In the genomic region with DNA sequence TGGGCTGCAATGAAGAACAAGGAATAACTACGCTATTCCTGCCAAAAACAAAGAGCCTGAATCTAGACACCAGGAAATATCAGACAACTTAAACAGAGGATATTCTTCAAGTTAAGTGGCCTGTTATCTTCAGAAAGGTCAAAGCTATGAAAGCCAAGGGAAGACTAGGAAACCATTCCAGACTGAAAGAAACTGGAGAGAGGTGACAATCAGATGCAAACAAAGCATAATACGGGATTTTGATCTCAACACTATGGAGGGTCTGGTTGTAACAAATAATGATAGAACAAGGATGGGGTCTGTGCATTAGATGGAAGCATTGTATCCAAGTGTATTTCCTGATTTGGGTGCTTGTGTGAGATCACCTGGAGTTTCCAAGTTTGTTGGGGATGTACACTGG, we compare ENCODE assay signal across 3 cellular contexts.
TF ChIP-seq lines count a peak whose summit lies in the region.

No MANE protein-coding gene starts in this region.

TF ChIP-seq in SK-N-SH, 30 proteins besides CTCF, POLR2A, EP300 and RAD21 (continued from another document):
- TF ChIP-seq MXI1 (IDR thresholded peaks at IDR 0.05; ENCODE audit: low read depth, low read length) (no peak), POLR2AphosphoS5 (IDR thresholded peaks at IDR 0.05; ENCODE audit: low read depth, low read length) (no peak), FOXJ3 (CRISPR knock-in tag; IDR thresholded peaks at IDR 0.05) (no peak), TAF1 (IDR thresholded peaks at IDR 0.05; ENCODE audit: borderline replicate concordance, low read depth, low read length) (no peak)
- TF ChIP-seq, protein P1, sequence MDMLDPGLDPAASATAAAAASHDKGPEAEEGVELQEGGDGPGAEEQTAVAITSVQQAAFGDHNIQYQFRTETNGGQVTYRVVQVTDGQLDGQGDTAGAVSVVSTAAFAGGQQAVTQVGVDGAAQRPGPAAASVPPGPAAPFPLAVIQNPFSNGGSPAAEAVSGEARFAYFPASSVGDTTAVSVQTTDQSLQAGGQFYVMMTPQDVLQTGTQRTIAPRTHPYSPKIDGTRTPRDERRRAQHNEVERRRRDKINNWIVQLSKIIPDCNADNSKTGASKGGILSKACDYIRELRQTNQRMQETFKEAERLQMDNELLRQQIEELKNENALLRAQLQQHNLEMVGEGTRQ (IDR thresholded peaks at IDR 0.05; ENCODE audit: borderline replicate concordance, low read depth, low read length), result no peak

TF ChIP-seq in SK-N-SH treated with all-trans-retinoic acid at 6 μM for 48 hours, 23 proteins besides CTCF, POLR2A, EP300 and RAD21 (continued from another document):
- TF ChIP-seq TOX (CRISPR knock-in tag; IDR thresholded peaks at IDR 0.05; ENCODE audit: borderline replicate concordance) (no peak), BACH2 (CRISPR knock-in tag; IDR thresholded peaks at IDR 0.05; ENCODE audit: borderline replicate concordance) (no peak), ZNF8 (CRISPR knock-in tag; IDR thresholded peaks at IDR 0.05) (no peak), ZNF565 (CRISPR knock-in tag; conservative IDR thresholded peaks at IDR 0.05; ENCODE audit: low read depth) (no peak), ZFP3 (CRISPR knock-in tag; IDR thresholded peaks at IDR 0.05) (no peak), SNAI2 (CRISPR knock-in tag; IDR thresholded peaks at IDR 0.05) (no peak), ARNTL (CRISPR knock-in tag; IDR thresholded peaks at IDR 0.05; ENCODE audit: borderline replicate concordance, low read depth) (no peak), TCF4 (CRISPR knock-in tag; IDR thresholded peaks at IDR 0.05; ENCODE audit: borderline replicate concordance) (no peak), ISL1 (CRISPR knock-in tag; IDR thresholded peaks at IDR 0.05) (no peak), OSR1 (CRISPR knock-in tag; IDR thresholded peaks at IDR 0.05) (no peak), ZFP30 (CRISPR knock-in tag; IDR thresholded peaks at IDR 0.05) (no peak), GLIS3 (CRISPR knock-in tag; IDR thresholded peaks at IDR 0.05) (no peak)
- TF ChIP-seq, protein P2, sequence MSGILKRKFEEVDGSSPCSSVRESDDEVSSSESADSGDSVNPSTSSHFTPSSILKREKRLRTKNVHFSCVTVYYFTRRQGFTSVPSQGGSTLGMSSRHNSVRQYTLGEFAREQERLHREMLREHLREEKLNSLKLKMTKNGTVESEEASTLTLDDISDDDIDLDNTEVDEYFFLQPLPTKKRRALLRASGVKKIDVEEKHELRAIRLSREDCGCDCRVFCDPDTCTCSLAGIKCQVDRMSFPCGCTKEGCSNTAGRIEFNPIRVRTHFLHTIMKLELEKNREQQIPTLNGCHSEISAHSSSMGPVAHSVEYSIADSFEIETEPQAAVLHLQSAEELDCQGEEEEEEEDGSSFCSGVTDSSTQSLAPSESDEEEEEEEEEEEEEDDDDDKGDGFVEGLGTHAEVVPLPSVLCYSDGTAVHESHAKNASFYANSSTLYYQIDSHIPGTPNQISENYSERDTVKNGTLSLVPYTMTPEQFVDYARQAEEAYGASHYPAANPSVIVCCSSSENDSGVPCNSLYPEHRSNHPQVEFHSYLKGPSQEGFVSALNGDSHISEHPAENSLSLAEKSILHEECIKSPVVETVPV (CRISPR knock-in tag; IDR thresholded peaks at IDR 0.05), result no peak
- TF ChIP-seq, protein P3, sequence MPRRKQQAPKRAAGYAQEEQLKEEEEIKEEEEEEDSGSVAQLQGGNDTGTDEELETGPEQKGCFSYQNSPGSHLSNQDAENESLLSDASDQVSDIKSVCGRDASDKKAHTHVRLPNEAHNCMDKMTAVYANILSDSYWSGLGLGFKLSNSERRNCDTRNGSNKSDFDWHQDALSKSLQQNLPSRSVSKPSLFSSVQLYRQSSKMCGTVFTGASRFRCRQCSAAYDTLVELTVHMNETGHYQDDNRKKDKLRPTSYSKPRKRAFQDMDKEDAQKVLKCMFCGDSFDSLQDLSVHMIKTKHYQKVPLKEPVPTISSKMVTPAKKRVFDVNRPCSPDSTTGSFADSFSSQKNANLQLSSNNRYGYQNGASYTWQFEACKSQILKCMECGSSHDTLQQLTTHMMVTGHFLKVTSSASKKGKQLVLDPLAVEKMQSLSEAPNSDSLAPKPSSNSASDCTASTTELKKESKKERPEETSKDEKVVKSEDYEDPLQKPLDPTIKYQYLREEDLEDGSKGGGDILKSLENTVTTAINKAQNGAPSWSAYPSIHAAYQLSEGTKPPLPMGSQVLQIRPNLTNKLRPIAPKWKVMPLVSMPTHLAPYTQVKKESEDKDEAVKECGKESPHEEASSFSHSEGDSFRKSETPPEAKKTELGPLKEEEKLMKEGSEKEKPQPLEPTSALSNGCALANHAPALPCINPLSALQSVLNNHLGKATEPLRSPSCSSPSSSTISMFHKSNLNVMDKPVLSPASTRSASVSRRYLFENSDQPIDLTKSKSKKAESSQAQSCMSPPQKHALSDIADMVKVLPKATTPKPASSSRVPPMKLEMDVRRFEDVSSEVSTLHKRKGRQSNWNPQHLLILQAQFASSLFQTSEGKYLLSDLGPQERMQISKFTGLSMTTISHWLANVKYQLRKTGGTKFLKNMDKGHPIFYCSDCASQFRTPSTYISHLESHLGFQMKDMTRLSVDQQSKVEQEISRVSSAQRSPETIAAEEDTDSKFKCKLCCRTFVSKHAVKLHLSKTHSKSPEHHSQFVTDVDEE (CRISPR knock-in tag; IDR thresholded peaks at IDR 0.05), result no peak
- TF ChIP-seq, protein P4, sequence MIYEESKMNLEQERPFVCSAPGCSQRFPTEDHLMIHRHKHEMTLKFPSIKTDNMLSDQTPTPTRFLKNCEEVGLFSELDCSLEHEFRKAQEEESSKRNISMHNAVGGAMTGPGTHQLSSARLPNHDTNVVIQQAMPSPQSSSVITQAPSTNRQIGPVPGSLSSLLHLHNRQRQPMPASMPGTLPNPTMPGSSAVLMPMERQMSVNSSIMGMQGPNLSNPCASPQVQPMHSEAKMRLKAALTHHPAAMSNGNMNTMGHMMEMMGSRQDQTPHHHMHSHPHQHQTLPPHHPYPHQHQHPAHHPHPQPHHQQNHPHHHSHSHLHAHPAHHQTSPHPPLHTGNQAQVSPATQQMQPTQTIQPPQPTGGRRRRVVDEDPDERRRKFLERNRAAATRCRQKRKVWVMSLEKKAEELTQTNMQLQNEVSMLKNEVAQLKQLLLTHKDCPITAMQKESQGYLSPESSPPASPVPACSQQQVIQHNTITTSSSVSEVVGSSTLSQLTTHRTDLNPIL (CRISPR knock-in tag; IDR thresholded peaks at IDR 0.05; ENCODE audit: low read depth), result no peak
- TF ChIP-seq, protein P5, sequence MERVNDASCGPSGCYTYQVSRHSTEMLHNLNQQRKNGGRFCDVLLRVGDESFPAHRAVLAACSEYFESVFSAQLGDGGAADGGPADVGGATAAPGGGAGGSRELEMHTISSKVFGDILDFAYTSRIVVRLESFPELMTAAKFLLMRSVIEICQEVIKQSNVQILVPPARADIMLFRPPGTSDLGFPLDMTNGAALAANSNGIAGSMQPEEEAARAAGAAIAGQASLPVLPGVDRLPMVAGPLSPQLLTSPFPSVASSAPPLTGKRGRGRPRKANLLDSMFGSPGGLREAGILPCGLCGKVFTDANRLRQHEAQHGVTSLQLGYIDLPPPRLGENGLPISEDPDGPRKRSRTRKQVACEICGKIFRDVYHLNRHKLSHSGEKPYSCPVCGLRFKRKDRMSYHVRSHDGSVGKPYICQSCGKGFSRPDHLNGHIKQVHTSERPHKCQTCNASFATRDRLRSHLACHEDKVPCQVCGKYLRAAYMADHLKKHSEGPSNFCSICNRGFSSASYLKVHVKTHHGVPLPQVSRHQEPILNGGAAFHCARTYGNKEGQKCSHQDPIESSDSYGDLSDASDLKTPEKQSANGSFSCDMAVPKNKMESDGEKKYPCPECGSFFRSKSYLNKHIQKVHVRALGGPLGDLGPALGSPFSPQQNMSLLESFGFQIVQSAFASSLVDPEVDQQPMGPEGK (CRISPR knock-in tag; IDR thresholded peaks at IDR 0.05; ENCODE audit: borderline replicate concordance), result no peak

TF ChIP-seq in GM23338, 12 proteins besides CTCF, POLR2A, EP300 and RAD21:
- TF ChIP-seq, protein P6, sequence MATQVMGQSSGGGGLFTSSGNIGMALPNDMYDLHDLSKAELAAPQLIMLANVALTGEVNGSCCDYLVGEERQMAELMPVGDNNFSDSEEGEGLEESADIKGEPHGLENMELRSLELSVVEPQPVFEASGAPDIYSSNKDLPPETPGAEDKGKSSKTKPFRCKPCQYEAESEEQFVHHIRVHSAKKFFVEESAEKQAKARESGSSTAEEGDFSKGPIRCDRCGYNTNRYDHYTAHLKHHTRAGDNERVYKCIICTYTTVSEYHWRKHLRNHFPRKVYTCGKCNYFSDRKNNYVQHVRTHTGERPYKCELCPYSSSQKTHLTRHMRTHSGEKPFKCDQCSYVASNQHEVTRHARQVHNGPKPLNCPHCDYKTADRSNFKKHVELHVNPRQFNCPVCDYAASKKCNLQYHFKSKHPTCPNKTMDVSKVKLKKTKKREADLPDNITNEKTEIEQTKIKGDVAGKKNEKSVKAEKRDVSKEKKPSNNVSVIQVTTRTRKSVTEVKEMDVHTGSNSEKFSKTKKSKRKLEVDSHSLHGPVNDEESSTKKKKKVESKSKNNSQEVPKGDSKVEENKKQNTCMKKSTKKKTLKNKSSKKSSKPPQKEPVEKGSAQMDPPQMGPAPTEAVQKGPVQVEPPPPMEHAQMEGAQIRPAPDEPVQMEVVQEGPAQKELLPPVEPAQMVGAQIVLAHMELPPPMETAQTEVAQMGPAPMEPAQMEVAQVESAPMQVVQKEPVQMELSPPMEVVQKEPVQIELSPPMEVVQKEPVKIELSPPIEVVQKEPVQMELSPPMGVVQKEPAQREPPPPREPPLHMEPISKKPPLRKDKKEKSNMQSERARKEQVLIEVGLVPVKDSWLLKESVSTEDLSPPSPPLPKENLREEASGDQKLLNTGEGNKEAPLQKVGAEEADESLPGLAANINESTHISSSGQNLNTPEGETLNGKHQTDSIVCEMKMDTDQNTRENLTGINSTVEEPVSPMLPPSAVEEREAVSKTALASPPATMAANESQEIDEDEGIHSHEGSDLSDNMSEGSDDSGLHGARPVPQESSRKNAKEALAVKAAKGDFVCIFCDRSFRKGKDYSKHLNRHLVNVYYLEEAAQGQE (IDR thresholded peaks at IDR 0.05; ENCODE audit: unreplicated experiment), result no peak
- TF ChIP-seq EZH2phosphoT487 (IDR thresholded peaks at IDR 0.05; ENCODE audit: unreplicated experiment) (no peak), EZH2 (IDR thresholded peaks at IDR 0.05; ENCODE audit: low read depth, unreplicated experiment) (no peak), ZNF114 (CRISPR knock-in tag; IDR thresholded peaks at IDR 0.05) (no peak), POLR2AphosphoS5 (IDR thresholded peaks at IDR 0.05; ENCODE audit: low read depth) (no peak), NANOG (IDR thresholded peaks at IDR 0.05; ENCODE audit: borderline replicate concordance) (no peak), ZNF331 (CRISPR knock-in tag; IDR thresholded peaks at IDR 0.05; ENCODE audit: low read depth) (no peak), STAT1 (IDR thresholded peaks at IDR 0.05; ENCODE audit: unreplicated experiment) (no peak), CREB1 (CRISPR knock-in tag; IDR thresholded peaks at IDR 0.05; ENCODE audit: low read depth) (no peak), JUNB (IDR thresholded peaks at IDR 0.05; ENCODE audit: unreplicated experiment) (no peak)
- TF ChIP-seq, protein P7, sequence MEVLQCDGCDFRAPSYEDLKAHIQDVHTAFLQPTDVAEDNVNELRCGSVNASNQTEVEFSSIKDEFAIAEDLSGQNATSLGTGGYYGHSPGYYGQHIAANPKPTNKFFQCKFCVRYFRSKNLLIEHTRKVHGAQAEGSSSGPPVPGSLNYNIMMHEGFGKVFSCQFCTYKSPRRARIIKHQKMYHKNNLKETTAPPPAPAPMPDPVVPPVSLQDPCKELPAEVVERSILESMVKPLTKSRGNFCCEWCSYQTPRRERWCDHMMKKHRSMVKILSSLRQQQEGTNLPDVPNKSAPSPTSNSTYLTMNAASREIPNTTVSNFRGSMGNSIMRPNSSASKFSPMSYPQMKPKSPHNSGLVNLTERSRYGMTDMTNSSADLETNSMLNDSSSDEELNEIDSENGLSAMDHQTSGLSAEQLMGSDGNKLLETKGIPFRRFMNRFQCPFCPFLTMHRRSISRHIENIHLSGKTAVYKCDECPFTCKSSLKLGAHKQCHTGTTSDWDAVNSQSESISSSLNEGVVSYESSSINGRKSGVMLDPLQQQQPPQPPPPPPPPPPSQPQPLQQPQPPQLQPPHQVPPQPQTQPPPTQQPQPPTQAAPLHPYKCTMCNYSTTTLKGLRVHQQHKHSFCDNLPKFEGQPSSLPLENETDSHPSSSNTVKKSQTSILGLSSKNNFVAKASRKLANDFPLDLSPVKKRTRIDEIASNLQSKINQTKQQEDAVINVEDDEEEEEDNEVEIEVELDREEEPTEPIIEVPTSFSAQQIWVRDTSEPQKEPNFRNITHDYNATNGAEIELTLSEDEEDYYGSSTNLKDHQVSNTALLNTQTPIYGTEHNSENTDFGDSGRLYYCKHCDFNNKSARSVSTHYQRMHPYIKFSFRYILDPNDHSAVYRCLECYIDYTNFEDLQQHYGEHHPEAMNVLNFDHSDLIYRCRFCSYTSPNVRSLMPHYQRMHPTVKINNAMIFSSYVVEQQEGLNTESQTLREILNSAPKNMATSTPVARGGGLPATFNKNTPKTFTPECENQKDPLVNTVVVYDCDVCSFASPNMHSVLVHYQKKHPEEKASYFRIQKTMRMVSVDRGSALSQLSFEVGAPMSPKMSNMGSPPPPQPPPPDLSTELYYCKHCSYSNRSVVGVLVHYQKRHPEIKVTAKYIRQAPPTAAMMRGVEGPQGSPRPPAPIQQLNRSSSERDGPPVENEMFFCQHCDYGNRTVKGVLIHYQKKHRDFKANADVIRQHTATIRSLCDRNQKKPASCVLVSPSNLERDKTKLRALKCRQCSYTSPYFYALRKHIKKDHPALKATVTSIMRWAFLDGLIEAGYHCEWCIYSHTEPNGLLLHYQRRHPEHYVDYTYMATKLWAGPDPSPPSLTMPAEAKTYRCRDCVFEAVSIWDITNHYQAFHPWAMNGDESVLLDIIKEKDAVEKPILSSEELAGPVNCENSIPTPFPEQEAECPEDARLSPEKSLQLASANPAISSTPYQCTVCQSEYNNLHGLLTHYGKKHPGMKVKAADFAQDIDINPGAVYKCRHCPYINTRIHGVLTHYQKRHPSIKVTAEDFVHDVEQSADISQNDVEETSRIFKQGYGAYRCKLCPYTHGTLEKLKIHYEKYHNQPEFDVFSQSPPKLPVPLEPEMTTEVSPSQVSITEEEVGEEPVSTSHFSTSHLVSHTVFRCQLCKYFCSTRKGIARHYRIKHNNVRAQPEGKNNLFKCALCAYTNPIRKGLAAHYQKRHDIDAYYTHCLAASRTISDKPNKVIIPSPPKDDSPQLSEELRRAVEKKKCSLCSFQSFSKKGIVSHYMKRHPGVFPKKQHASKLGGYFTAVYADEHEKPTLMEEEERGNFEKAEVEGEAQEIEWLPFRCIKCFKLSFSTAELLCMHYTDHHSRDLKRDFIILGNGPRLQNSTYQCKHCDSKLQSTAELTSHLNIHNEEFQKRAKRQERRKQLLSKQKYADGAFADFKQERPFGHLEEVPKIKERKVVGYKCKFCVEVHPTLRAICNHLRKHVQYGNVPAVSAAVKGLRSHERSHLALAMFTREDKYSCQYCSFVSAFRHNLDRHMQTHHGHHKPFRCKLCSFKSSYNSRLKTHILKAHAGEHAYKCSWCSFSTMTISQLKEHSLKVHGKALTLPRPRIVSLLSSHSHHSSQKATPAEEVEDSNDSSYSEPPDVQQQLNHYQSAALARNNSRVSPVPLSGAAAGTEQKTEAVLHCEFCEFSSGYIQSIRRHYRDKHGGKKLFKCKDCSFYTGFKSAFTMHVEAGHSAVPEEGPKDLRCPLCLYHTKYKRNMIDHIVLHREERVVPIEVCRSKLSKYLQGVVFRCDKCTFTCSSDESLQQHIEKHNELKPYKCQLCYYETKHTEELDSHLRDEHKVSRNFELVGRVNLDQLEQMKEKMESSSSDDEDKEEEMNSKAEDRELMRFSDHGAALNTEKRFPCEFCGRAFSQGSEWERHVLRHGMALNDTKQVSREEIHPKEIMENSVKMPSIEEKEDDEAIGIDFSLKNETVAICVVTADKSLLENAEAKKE (CRISPR knock-in tag; IDR thresholded peaks at IDR 0.05), result no peak
- TF ChIP-seq, protein P8, sequence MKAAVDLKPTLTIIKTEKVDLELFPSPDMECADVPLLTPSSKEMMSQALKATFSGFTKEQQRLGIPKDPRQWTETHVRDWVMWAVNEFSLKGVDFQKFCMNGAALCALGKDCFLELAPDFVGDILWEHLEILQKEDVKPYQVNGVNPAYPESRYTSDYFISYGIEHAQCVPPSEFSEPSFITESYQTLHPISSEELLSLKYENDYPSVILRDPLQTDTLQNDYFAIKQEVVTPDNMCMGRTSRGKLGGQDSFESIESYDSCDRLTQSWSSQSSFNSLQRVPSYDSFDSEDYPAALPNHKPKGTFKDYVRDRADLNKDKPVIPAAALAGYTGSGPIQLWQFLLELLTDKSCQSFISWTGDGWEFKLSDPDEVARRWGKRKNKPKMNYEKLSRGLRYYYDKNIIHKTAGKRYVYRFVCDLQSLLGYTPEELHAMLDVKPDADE (IDR thresholded peaks at IDR 0.05), result no peak
TF ChIP-seq in GM23338: peak in this region for 0.
